ENCODE assay signal across 8 cellular contexts in genomic region chr19:48332662-48333466, GRCh38. TPM values are rescaled to one million over a fixed set of nuclear protein-coding genes. Genes with fewer than 3 reads are reported as not detected.
DNase-seq lines count a peak whose midpoint lies in the region; ATAC-seq and TF ChIP-seq lines count a peak whose summit lies in the region.

No MANE protein-coding gene starts in this region.

- DNase-seq in BJ (ENCODE audit: low read depth) = peak; percentile 80
- peak; percentile 72 for DNase-seq in GM19240 (ENCODE audit: insufficient read length, low spot score)
- peak; percentile 98 for DNase-seq in NCI-H510A treated with DMSO at 0.1 percent for 48 hours (lab: John Stamatoyannopoulos, UW)
- peak; percentile 98 for DNase-seq in activated CD4-positive, alpha-beta T cell treated with anti-CD3 and anti-CD28 coated beads, Interleukin-2, amount 10 ng/mL, durations not matched to agents 24 days and 14 days
- DNase-seq in dedifferentiated amniotic fluid mesenchymal stem cell (ENCODE audit: extremely low spot score) = peak; percentile 92
- DNase-seq in left lobe of liver (ENCODE audit: low spot score) = peak; percentile 88
- DNase-seq in stimulated activated CD4-positive, alpha-beta T cell treated with anti-CD3 and anti-CD28 coated beads, Interleukin-2, amount 100 ng/mL, for 24 hours = peak; percentile 90

- intact Hi-C loops in activated CD4-positive, alpha-beta T cell treated with anti-CD3 and anti-CD28 coated beads, Interleukin-2, amount 10 ng/mL, durations not matched to agents 24 days and 14 days (cut with micrococcal nuclease) = loop anchor here (1.0 to 10.0 kb wide), 5 partner anchors 8 to 382 kb away; partner anchors contain the start of genes DBP, EMP3 and MAMSTR

- ATAC-seq in HG03442 (IDR thresholded peaks at IDR 0.05; ENCODE audit: unreplicated experiment) = peak; percentile 54
- ATAC-seq in left lobe of liver = peak; percentile 69

- peaks cover 32% of the 10 kb centered on the region for H3K36me3 Mint-ChIP-seq in activated CD4-positive, alpha-beta T cell treated with anti-CD3 and anti-CD28 coated beads, Interleukin-2, amount 10 ng/mL, durations not matched to agents 24 days and 14 days (ENCODE audit: low read depth)

- POLR2A ChIA-PET in BJ (lab: Charles Lee) = interaction anchor here (0.6 to 0.9 kb wide), 2 partner anchors 11 to 173 kb away, joined by 4 to 11 read pairs; a partner anchor contains a TSS

- peak overlapping the region; percentile 90 for H3K27ac Mint-ChIP-seq in activated CD4-positive, alpha-beta T cell treated with anti-CD3 and anti-CD28 coated beads, Interleukin-2, amount 10 ng/mL, durations not matched to agents 24 days and 14 days

- no peaks in the 10 kb centered on the region for H3K9me3 Mint-ChIP-seq in activated CD4-positive, alpha-beta T cell treated with anti-CD3 and anti-CD28 coated beads, Interleukin-2, amount 10 ng/mL, durations not matched to agents 24 days and 14 days

- CTCF ChIA-PET in BJ (lab: Yijun Ruan, JAX) = interaction anchor here (0.6 to 4.4 kb wide), 17 partner anchors 8 to 251 kb away, joined by 3 to 153 read pairs (median 7); partner anchors contain the start of genes EMP3 and KDELR1

- H3K27me3 Mint-ChIP-seq in activated CD4-positive, alpha-beta T cell treated with anti-CD3 and anti-CD28 coated beads, Interleukin-2, amount 10 ng/mL, durations not matched to agents 24 days and 14 days = no peaks in the 10 kb centered on the region

- no peaks in the 10 kb centered on the region for H3K27me3 ChIP-seq in BJ (ENCODE audit: control insufficient read depth, insufficient read depth, low read length)

- H3K4me1 Mint-ChIP-seq in activated CD4-positive, alpha-beta T cell treated with anti-CD3 and anti-CD28 coated beads, Interleukin-2, amount 10 ng/mL, durations not matched to agents 24 days and 14 days = peaks cover 52% of the 10 kb centered on the region

- H3K4me3 ChIP-seq in BJ (ENCODE audit: low read depth, low read length) = 0 out of 2 replicates have a peak overlapping the region, but pooled peaks have one; percentile 1

- TF ChIP-seq CTCF in BJ (IDR thresholded peaks at IDR 0.05; ENCODE audit: insufficient read depth, low read depth, low read length) = no peak

- H3K36me3 ChIP-seq in BJ (ENCODE audit: control insufficient read depth, insufficient read depth, low read length) = peaks cover 12% of the 10 kb centered on the region

- peak overlapping the region; percentile 91 for H3K4me3 Mint-ChIP-seq in activated CD4-positive, alpha-beta T cell treated with anti-CD3 and anti-CD28 coated beads, Interleukin-2, amount 10 ng/mL, durations not matched to agents 24 days and 14 days

RNA-seq across cellular contexts. Expression of gene EMP3, which starts 7.5 kb away (rescaled TPM):
- 351 and 472 TPM in 2 replicates for polyA plus RNA-seq in BJ (2011; rRNA removed)
- 194 and 410 TPM in 2 replicates for polyA minus RNA-seq in BJ (2011; rRNA and poly(A)+ RNA removed)
- 278 and 281 TPM in 2 replicates for total RNA-seq in activated CD4-positive, alpha-beta T cell treated with anti-CD3 and anti-CD28 coated beads, Interleukin-2, amount 10 ng/mL, durations not matched to agents 24 days and 14 days
- total RNA-seq in left lobe of liver = 6.7 TPM

RNA-seq across cellular contexts. Expression of gene TMEM143, which starts 30.9 kb away (rescaled TPM):
- polyA plus RNA-seq in BJ (2011; rRNA removed) = 5.7 and 9.9 TPM in 2 replicates
- 4.1 and 8.1 TPM in 2 replicates for polyA minus RNA-seq in BJ (2011; rRNA and poly(A)+ RNA removed)
- 13.1 and 13.4 TPM in 2 replicates for total RNA-seq in activated CD4-positive, alpha-beta T cell treated with anti-CD3 and anti-CD28 coated beads, Interleukin-2, amount 10 ng/mL, durations not matched to agents 24 days and 14 days
- total RNA-seq in left lobe of liver = 19.0 TPM

RNA-seq across cellular contexts. Expression of gene SYNGR4, which starts 31.3 kb away (rescaled TPM):
- polyA plus RNA-seq in BJ (2011; rRNA removed) = not detected in 2 replicates
- polyA minus RNA-seq in BJ (2011; rRNA and poly(A)+ RNA removed) = not detected in 2 replicates
- total RNA-seq in activated CD4-positive, alpha-beta T cell treated with anti-CD3 and anti-CD28 coated beads, Interleukin-2, amount 10 ng/mL, durations not matched to agents 24 days and 14 days = 0.33 TPM in 1 of 2 replicates, not detected in the other
- total RNA-seq in left lobe of liver = not detected

RNA-seq across cellular contexts. Expression of gene KDELR1, which starts 58.5 kb away (rescaled TPM):
- polyA plus RNA-seq in BJ (2011; rRNA removed) = 237 and 273 TPM in 2 replicates
- polyA minus RNA-seq in BJ (2011; rRNA and poly(A)+ RNA removed) = 139 and 184 TPM in 2 replicates
- total RNA-seq in activated CD4-positive, alpha-beta T cell treated with anti-CD3 and anti-CD28 coated beads, Interleukin-2, amount 10 ng/mL, durations not matched to agents 24 days and 14 days = 75.5 and 77.7 TPM in 2 replicates
- total RNA-seq in left lobe of liver = 68.4 TPM

Comparison
In these comparisons a context has a peak if more than half of its experiments do, and no peak if none do; other contexts are left out.
1. Peak in every context shown above with its lines: DNase-seq, ATAC-seq and H3K4me3 ChIP-seq.
2. RNA of gene EMP3, which starts 7.5 kb away (total RNA-seq): 278 to 281 TPM in activated CD4-positive, alpha-beta T cell treated with anti-CD3 and anti-CD28 coated beads, Interleukin-2, amount 10 ng/mL, durations not matched to agents 24 days and 14 days; 6.7 TPM in left lobe of liver (single experiment); every median in the first group is over 10 times any median in the second.